ENCODE assay signal across 29 cellular contexts in genomic region chr3:55315396-55315795, GRCh38.
"Had no signal": no experiment of that assay in that cellular context is flagged by ENCODE, and none has a peak within 500 bp of the region (broad histone marks: within the 10 kb centered on the region; RNA-seq: fewer than 3 reads in every experiment).

No MANE protein-coding gene starts in this region.

- H2AFZ ChIP-seq: parathyroid adenoma had no signal

- H3K27ac ChIP-seq: neutrophil, ovary, parathyroid adenoma, psoas muscle, right lobe of liver, sigmoid colon, stomach, thoracic aorta, thyroid gland, tibial nerve, upper lobe of right lung had no signal

- H3K4me3 ChIP-seq: ovary, psoas muscle, right lobe of liver, sigmoid colon, stomach, thoracic aorta, thyroid gland, tibial nerve, upper lobe of right lung, uterus had no signal

- H3K4me1 ChIP-seq: parathyroid adenoma, psoas muscle, right lobe of liver, sigmoid colon, stomach, thyroid gland, tibial nerve, upper lobe of right lung, uterus had no signal

- DNase-seq: naive thymus-derived CD8-positive, alpha-beta T cell; nephron progenitor cell; nucleus accumbens; ovary; posterior cingulate gyrus; psoas muscle; right cardiac atrium; right lobe of liver; sigmoid colon; small intestine; stimulated activated CD4-positive, alpha-beta T cell treated with anti-CD3 and anti-CD28 coated beads, Interleukin-15, amount 100 ng/mL, for 24 hours; stimulated activated CD4-positive, alpha-beta T cell treated with anti-CD3 and anti-CD28 coated beads, Interleukin-2, amount 100 ng/mL, for 24 hours; stimulated activated CD4-positive, alpha-beta T cell treated with anti-CD3 and anti-CD28 coated beads, Interleukin-2, amount 100 ng/mL, for 48 hours; stimulated activated CD4-positive, alpha-beta T cell treated with anti-CD3 and anti-CD28 coated beads, Interleukin-4, amount 100 ng/mL, for 24 hours; stimulated activated naive B cell treated with anti-CD40 and anti-IgM and Interleukin-4, amounts not matched to agents 10 μg/mL and 1 μg/mL and 100 μg/mL, for 72 hours; stimulated activated naive CD4-positive, alpha-beta T cell treated with Interleukin-2 at 50 U/mL for 16 hours; stomach; thyroid gland; upper lobe of right lung; uterus had no signal

- ATAC-seq: naive thymus-derived CD8-positive, alpha-beta T cell; natural killer cell treated with Interleukin-12 subunit alpha and Interleukin-12 subunit beta and Interleukin-15 and Interleukin-18, amount 100 ng/mL, for 72 hours; psoas muscle; right cardiac atrium; right lobe of liver; stimulated activated effector memory CD8-positive, alpha-beta T cell treated with anti-CD3 and anti-CD28 coated beads, Interleukin-12 subunit alpha, Interleukin-12 subunit beta, amount 100 ng/mL, for 72 hours; stimulated activated naive B cell treated with anti-CD40 and anti-IgM and Interleukin-4, amounts not matched to agents 10 μg/mL and 1 μg/mL and 100 μg/mL, for 72 hours; upper lobe of right lung had no signal

- H3K27me3 ChIP-seq: neutrophil, ovary, right lobe of liver, sigmoid colon, stomach, thyroid gland, tibial nerve, upper lobe of right lung, uterus had no signal

- H3K27me3 Mint-ChIP-seq: natural killer cell treated with Interleukin-12 subunit alpha and Interleukin-12 subunit beta and Interleukin-15 and Interleukin-18, amount 100 ng/mL, for 72 hours; progenitor cell of endocrine pancreas; stimulated activated naive B cell treated with anti-CD40 and anti-IgM and Interleukin-4, amounts not matched to agents 10 μg/mL and 1 μg/mL and 100 μg/mL, for 72 hours; stimulated activated naive CD8-positive, alpha-beta T cell treated with anti-CD3 and anti-CD28 coated beads, Interleukin-15, Interleukin-2, amounts not matched to agents 100 ng/mL and 50 ng/mL, for 24 hours had no signal

- H3K36me3 Mint-ChIP-seq: naive thymus-derived CD8-positive, alpha-beta T cell; natural killer cell treated with Interleukin-12 subunit alpha and Interleukin-12 subunit beta and Interleukin-15 and Interleukin-18, amount 100 ng/mL, for 72 hours; stimulated activated effector memory CD8-positive, alpha-beta T cell treated with anti-CD3 and anti-CD28 coated beads, Interleukin-12 subunit alpha, Interleukin-12 subunit beta, amount 100 ng/mL, for 72 hours; stimulated activated naive B cell treated with anti-CD40 and anti-IgM and Interleukin-4, amounts not matched to agents 10 μg/mL and 1 μg/mL and 100 μg/mL, for 72 hours had no signal

- H3K9me3 ChIP-seq: neutrophil, ovary, psoas muscle, right lobe of liver, sigmoid colon, stomach, thoracic aorta, thyroid gland, tibial nerve, upper lobe of right lung, uterus had no signal

- H3K9ac ChIP-seq: parathyroid adenoma had no signal

- H3K4me3 Mint-ChIP-seq: naive thymus-derived CD8-positive, alpha-beta T cell; natural killer cell treated with Interleukin-12 subunit alpha and Interleukin-12 subunit beta and Interleukin-15 and Interleukin-18, amount 100 ng/mL, for 72 hours; nephron progenitor cell; neural crest cell; stimulated activated effector memory CD8-positive, alpha-beta T cell treated with anti-CD3 and anti-CD28 coated beads, Interleukin-12 subunit alpha, Interleukin-12 subunit beta, amount 100 ng/mL, for 72 hours; stimulated activated naive B cell treated with anti-CD40 and anti-IgM and Interleukin-4, amounts not matched to agents 10 μg/mL and 1 μg/mL and 100 μg/mL, for 72 hours; stimulated activated naive CD8-positive, alpha-beta T cell treated with anti-CD3 and anti-CD28 coated beads, Interleukin-15, Interleukin-2, amounts not matched to agents 100 ng/mL and 50 ng/mL, for 24 hours had no signal

- H3K4me1 Mint-ChIP-seq: naive thymus-derived CD8-positive, alpha-beta T cell; neural crest cell; stimulated activated effector memory CD8-positive, alpha-beta T cell treated with anti-CD3 and anti-CD28 coated beads, Interleukin-12 subunit alpha, Interleukin-12 subunit beta, amount 100 ng/mL, for 72 hours; stimulated activated naive B cell treated with anti-CD40 and anti-IgM and Interleukin-4, amounts not matched to agents 10 μg/mL and 1 μg/mL and 100 μg/mL, for 72 hours had no signal

- H3K36me3 ChIP-seq: neutrophil, ovary, right lobe of liver, sigmoid colon, stomach, thoracic aorta, thyroid gland, tibial nerve, upper lobe of right lung, uterus had no signal

- H3K27ac Mint-ChIP-seq: naive thymus-derived CD8-positive, alpha-beta T cell; natural killer cell treated with Interleukin-12 subunit alpha and Interleukin-12 subunit beta and Interleukin-15 and Interleukin-18, amount 100 ng/mL, for 72 hours; nephron progenitor cell; progenitor cell of endocrine pancreas; stimulated activated effector memory CD8-positive, alpha-beta T cell treated with anti-CD3 and anti-CD28 coated beads, Interleukin-12 subunit alpha, Interleukin-12 subunit beta, amount 100 ng/mL, for 72 hours; stimulated activated naive B cell treated with anti-CD40 and anti-IgM and Interleukin-4, amounts not matched to agents 10 μg/mL and 1 μg/mL and 100 μg/mL, for 72 hours; stimulated activated naive CD8-positive, alpha-beta T cell treated with anti-CD3 and anti-CD28 coated beads, Interleukin-15, Interleukin-2, amounts not matched to agents 100 ng/mL and 50 ng/mL, for 24 hours had no signal
